ENCODE assay signal across 12 cellular contexts in the genomic region with DNA sequence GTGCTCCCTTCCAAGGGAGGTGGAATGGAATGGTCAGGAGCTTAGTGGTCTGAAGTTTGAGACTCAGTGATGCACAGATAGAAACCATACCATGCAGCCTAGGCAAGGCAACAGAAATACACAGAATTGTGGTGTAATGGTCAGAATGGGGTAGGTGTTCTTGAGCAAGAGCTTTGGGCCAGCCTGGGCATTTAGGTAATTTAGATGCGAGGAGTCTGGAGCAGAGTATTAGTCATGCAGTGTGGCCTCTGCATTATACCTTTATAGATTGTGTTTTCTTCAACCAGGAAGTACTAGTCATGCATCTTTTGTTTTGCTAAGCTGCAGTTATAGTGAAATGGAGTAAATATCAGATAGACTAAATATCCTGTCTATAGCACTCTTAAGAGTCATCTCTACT.
DNase-seq lines count a peak whose midpoint lies in the region; ATAC-seq and TF ChIP-seq lines count a peak whose summit lies in the region.
"Had no signal": no experiment of that assay in that cellular context is flagged by ENCODE, and none has a peak within 500 bp of the region (broad histone marks: within the 10 kb centered on the region; RNA-seq: fewer than 3 reads in every experiment).

No MANE protein-coding gene starts in this region.

- no peak overlapping the region for H3K4me3 ChIP-seq in brain microvascular endothelial cell (ENCODE audit: low read depth, low read length)

- DNase-seq in AML-193 (lab: John Stamatoyannopoulos, UW) (peak; percentile 13 to 19), HT-29 (ENCODE audit: low spot score) (peak; percentile 10), brain microvascular endothelial cell (peak; percentile 66), lung microvascular endothelial cell (ENCODE audit: low read depth in 2 of 2) (peak; percentile 28 to 92), activated gamma-delta T cell (lab: John Stamatoyannopoulos, UW) (no peak), RPMI8226 (no peak), NAMALWA (ENCODE audit: low spot score) (no peak)
- DNase-seq: BE2C, naive B cell, NCI-H1436 treated with DMSO at 0.1 percent for 48 hours, small intestine had no signal

- no peaks in the 10 kb centered on the region for H3K36me3 ChIP-seq in brain microvascular endothelial cell (replicated peaks)
- H3K36me3 ChIP-seq: BE2C had no signal

- no peak for ATAC-seq in GM19328 (IDR thresholded peaks at IDR 0.05; ENCODE audit: unreplicated experiment)

- in situ Hi-C loops in brain microvascular endothelial cell (cut with HindIII; ENCODE audit: low pct_ligation_motif_present, low sequenced_read_pairs) = no loop called here

- no peaks in the 10 kb centered on the region for H3K27me3 ChIP-seq in brain microvascular endothelial cell (replicated peaks)
- H3K27me3 ChIP-seq: BE2C had no signal

- TF ChIP-seq CTCF in brain microvascular endothelial cell (IDR thresholded peaks at IDR 0.05; ENCODE audit: low read depth, low read length, missing control alignments) = no peak

- peak overlapping the region; percentile 72 for H3K27ac ChIP-seq in brain microvascular endothelial cell

Comparison
In these comparisons a context has a peak if more than half of its experiments do, and no peak if none do; other contexts are left out.
1. DNase-seq: peak in AML-193 (2 of 2), HT-29 (single experiment), brain microvascular endothelial cell (single experiment) and lung microvascular endothelial cell (2 of 2); none in activated gamma-delta T cell (single experiment), RPMI8226 (single experiment) and NAMALWA (single experiment).